Comparison of ENCODE assay signal across 28 cellular contexts in genomic region chr4:7166286-7166685, GRCh38. TPM values are rescaled to one million over a fixed set of nuclear protein-coding genes. Genes with fewer than 3 reads are reported as not detected.
A peak's percentile ranks its signal among the peaks of the same experiment; 100 is the strongest.
DNase-seq lines count a peak whose midpoint lies in the region; ATAC-seq and TF ChIP-seq lines count a peak whose summit lies in the region.
"Had no signal": no experiment of that assay in that cellular context is flagged by ENCODE, and none has a peak within 500 bp of the region (broad histone marks: within the 10 kb centered on the region; RNA-seq: fewer than 3 reads in every experiment).

No MANE protein-coding gene starts in this region.

- no peak for TF ChIP-seq EP300 in gastroesophageal sphincter (IDR thresholded peaks at IDR 0.05)

- H3K27me3 ChIP-seq in upper lobe of right lung (no peaks in the 10 kb centered on the region), gastroesophageal sphincter (no peaks in the 10 kb centered on the region)
- H3K27me3 ChIP-seq: BE2C, MG63, SJSA1 had no signal

- WGBS in gastroesophageal sphincter (ENCODE audit: low coverage in 1 of 2), 2 donors = 90 to 92% methylated on average over 2 to 4 of the region's 5 CpGs

- intact Hi-C loops in posterior vena cava (cut with DNase I) (no loop called here), upper lobe of right lung (cut with DNase I) (no loop called here)

- H3K4me3 ChIP-seq in coronary artery (no peak overlapping the region), upper lobe of right lung (no peak overlapping the region), gastroesophageal sphincter (no peak overlapping the region)
- H3K4me3 ChIP-seq: HAP-1, MG63, PC-9, SJSA1 had no signal

- no peak overlapping the region for H3K27ac ChIP-seq in coronary artery
- no peak overlapping the region for H3K27ac ChIP-seq in upper lobe of right lung
- H3K27ac ChIP-seq in gastroesophageal sphincter = no peak overlapping the region
- H3K27ac ChIP-seq: PC-9, SJSA1 had no signal

- TF ChIP-seq POLR2A in gastroesophageal sphincter (IDR thresholded peaks at IDR 0.05) = no peak

- peak; percentile 26 for DNase-seq in activated CD8-positive, alpha-beta memory T cell treated with anti-CD3 and anti-CD28 coated beads, Interleukin-2, amount 50 U/mL, for 48 hours
- no peak for DNase-seq in activated CD8-positive, alpha-beta memory T cell treated with anti-CD3 and anti-CD28 coated beads, Interleukin-2, amount 50 U/mL, for 4 hours
- DNase-seq in coronary artery (ENCODE audit: low spot score) (peak; percentile 43), posterior vena cava (ENCODE audit: low spot score) (peak; percentile 56), upper lobe of right lung (peak; percentile 8), NCI-H2107 (lab: John Stamatoyannopoulos, UW) (no peak), germinal center (ENCODE audit: low spot score) (no peak)
- DNase-seq: 8988T; ACHN; BE2C; Calu3; DMS153; HFFc6; KG1; MG63; NCI-H1105 treated with DMSO at 0.1 percent for 48 hours; NCI-H146; NCI-H1930; NCI-H446; NCI-H524 treated with DMSO at 0.1 percent for 48 hours; NCI-H774; NK-92 treated with Interleukin-12 subunit alpha and Interleukin-12 subunit beta, amount 100 ng/mL, for 24 hours; PC-9; Right ventricle myocardium superior; RPMI8226 had no signal

- no peak for TF ChIP-seq CTCF in coronary artery (IDR thresholded peaks at IDR 0.05)
- TF ChIP-seq CTCF in upper lobe of right lung (IDR thresholded peaks at IDR 0.05) = no peak
- no peak for TF ChIP-seq CTCF in gastroesophageal sphincter (IDR thresholded peaks at IDR 0.05)

- ATAC-seq in upper lobe of right lung (no peak), gastroesophageal sphincter (no peak)

- H3K9me3 ChIP-seq in upper lobe of right lung (no peaks in the 10 kb centered on the region), gastroesophageal sphincter (no peaks in the 10 kb centered on the region)
- H3K9me3 ChIP-seq: BE2C, HAP-1, MG63, SJSA1 had no signal

- no peaks in the 10 kb centered on the region for H3K4me1 ChIP-seq in upper lobe of right lung
- H3K4me1 ChIP-seq in gastroesophageal sphincter = peaks cover 0 to 7% (median 0%) of the 10 kb centered on the region in 3 donors
- H3K4me1 ChIP-seq: BE2C, HAP-1, SJSA1 had no signal

- H3K36me3 ChIP-seq in upper lobe of right lung (no peaks in the 10 kb centered on the region), gastroesophageal sphincter (no peaks in the 10 kb centered on the region)
- H3K36me3 ChIP-seq: BE2C, HAP-1, MG63, SJSA1 had no signal

RNA-seq across cellular contexts. Expression of gene SORCS2, which starts 26.1 kb away (rescaled TPM):
- 10 to 100 TPM in 1 of 2 donors, 1 to 10 TPM in 1; 5.0 to 11.9 TPM for total RNA-seq in posterior vena cava
- 7.2 TPM for total RNA-seq in upper lobe of right lung
- 1 to 10 TPM; 2.0 to 7.4 (median 3.6) TPM for total RNA-seq in gastroesophageal sphincter
- total RNA-seq: Calu3 had no signal

Comparison
In these comparisons a context has a peak if more than half of its experiments do, and no peak if none do; other contexts are left out.
1. DNase-seq: peak in activated CD8-positive, alpha-beta memory T cell treated with anti-CD3 and anti-CD28 coated beads, Interleukin-2, amount 50 U/mL, for 48 hours (single experiment), coronary artery (single experiment), posterior vena cava (single experiment) and upper lobe of right lung (single experiment); none in activated CD8-positive, alpha-beta memory T cell treated with anti-CD3 and anti-CD28 coated beads, Interleukin-2, amount 50 U/mL, for 4 hours (single experiment), NCI-H2107 (single experiment) and germinal center (single experiment).